20 cellular contexts compared by ENCODE assay signal in the genomic region with DNA sequence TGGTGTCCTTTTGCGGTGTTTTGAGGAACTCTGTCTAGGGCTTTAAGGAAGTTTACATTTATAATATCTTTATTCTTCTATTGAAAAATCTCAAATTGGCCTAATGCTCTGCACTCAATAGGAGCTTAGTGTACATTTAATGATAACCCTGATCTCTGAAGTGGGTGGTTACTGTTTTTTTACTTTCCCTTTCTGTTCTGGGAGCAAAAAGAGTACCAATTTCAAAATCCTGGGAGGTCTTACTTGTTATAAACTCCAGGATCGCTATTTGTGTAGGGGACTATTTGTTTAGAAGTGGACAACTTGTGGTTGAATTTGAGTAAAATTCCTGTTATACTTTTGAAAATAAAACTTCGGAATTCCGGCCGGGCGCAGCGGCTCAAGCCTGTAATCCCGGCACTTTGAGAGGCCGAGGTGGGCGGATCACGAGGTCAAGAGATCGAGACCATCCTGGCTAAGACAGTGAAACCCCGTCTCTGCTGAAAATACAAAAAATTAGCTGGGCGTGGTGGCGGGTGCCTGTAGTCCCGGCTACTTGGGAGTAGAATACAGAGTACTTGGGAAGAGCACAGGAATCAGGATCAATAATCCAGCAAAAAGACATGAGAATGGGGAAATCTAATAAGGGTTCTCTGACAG. TPM values are rescaled to one million over a fixed set of nuclear protein-coding genes. Genes with fewer than 3 reads are reported as not detected.
DNase-seq lines count a peak whose midpoint lies in the region; ATAC-seq, FAIRE-seq and TF ChIP-seq lines count a peak whose summit lies in the region.
"Had no signal": no experiment of that assay in that cellular context is flagged by ENCODE, and none has a peak within 500 bp of the region (broad histone marks: within the 10 kb centered on the region; RNA-seq: fewer than 3 reads in every experiment).

No MANE protein-coding gene starts in this region.

- H3K4me1 ChIP-seq in MM.1S (ENCODE audit: low read length) (peaks cover 12% of the 10 kb centered on the region), colonic mucosa (no peaks in the 10 kb centered on the region)

- H3K4me3 ChIP-seq in MM.1S (ENCODE audit: low read length) (peak overlapping the region; percentile 4; the same call in 1 of the 2 replicates), colonic mucosa (no peak overlapping the region)
- H3K4me3 ChIP-seq: A549, tibial nerve had no signal

- H3K9ac ChIP-seq in MM.1S (ENCODE audit: low read length) = no peak overlapping the region
- H3K9ac ChIP-seq in colonic mucosa (ENCODE audit: low read depth in 2 of 2, low read length in 2 of 2) = no peak overlapping the region

- H3K9me2 ChIP-seq in MM.1S (replicated peaks; ENCODE audit: insufficient read depth, low read length) = no peaks in the 10 kb centered on the region

- H3K9me3 Mint-ChIP-seq in activated CD4-positive, alpha-beta T cell treated with anti-CD3 and anti-CD28 coated beads, Interleukin-2, amount 10 ng/mL, durations not matched to agents 24 days and 14 days = no peaks in the 10 kb centered on the region
- H3K9me3 Mint-ChIP-seq in stimulated activated naive CD8-positive, alpha-beta T cell treated with anti-CD3 and anti-CD28 coated beads, Interleukin-15, amount 100 ng/mL, for 72 hours = no peaks in the 10 kb centered on the region
- H3K9me3 Mint-ChIP-seq: neural crest cell had no signal

- no peaks in the 10 kb centered on the region for H4K20me1 ChIP-seq in MM.1S (ENCODE audit: insufficient read depth, low read length)

- H2AFZ ChIP-seq in MM.1S (ENCODE audit: low read length) = peak overlapping the region; percentile 13

- H3K4me1 Mint-ChIP-seq in activated CD4-positive, alpha-beta T cell treated with anti-CD3 and anti-CD28 coated beads, Interleukin-2, amount 10 ng/mL, durations not matched to agents 24 days and 14 days = peaks cover 34% of the 10 kb centered on the region
- H3K4me1 Mint-ChIP-seq in stimulated activated naive CD8-positive, alpha-beta T cell treated with anti-CD3 and anti-CD28 coated beads, Interleukin-15, amount 100 ng/mL, for 72 hours = peaks cover 34% of the 10 kb centered on the region

- intact Hi-C loops in activated CD4-positive, alpha-beta T cell treated with anti-CD3 and anti-CD28 coated beads, Interleukin-2, amount 10 ng/mL, durations not matched to agents 24 days and 14 days (cut with micrococcal nuclease) = loop anchor here (2.0 kb wide), 1 partner anchor 247 kb away; no protein-coding TSS in a partner anchor
- intact Hi-C loops in colonic mucosa (cut with DNase I) = loop anchor here (10.0 kb wide), 2 partner anchors 55 to 165 kb away; partner anchors contain the start of gene C1orf116

- TF ChIP-seq CTCF in MM.1S (IDR thresholded peaks at IDR 0.05; ENCODE audit: low read length) (no peak), colonic mucosa (IDR thresholded peaks at IDR 0.05) (no peak)

- H3K27me3 ChIP-seq in MM.1S (replicated peaks; ENCODE audit: insufficient read depth, low read length) (no peaks in the 10 kb centered on the region), colonic mucosa (no peaks in the 10 kb centered on the region)
- H3K27me3 ChIP-seq: brain microvascular endothelial cell, tibial nerve had no signal

- H3K36me3 Mint-ChIP-seq in activated CD4-positive, alpha-beta T cell treated with anti-CD3 and anti-CD28 coated beads, Interleukin-2, amount 10 ng/mL, durations not matched to agents 24 days and 14 days (ENCODE audit: low read depth) = no peaks in the 10 kb centered on the region

- peak overlapping the region; percentile 77 for H3K4me3 Mint-ChIP-seq in activated CD4-positive, alpha-beta T cell treated with anti-CD3 and anti-CD28 coated beads, Interleukin-2, amount 10 ng/mL, durations not matched to agents 24 days and 14 days
- H3K4me3 Mint-ChIP-seq in stimulated activated naive CD8-positive, alpha-beta T cell treated with anti-CD3 and anti-CD28 coated beads, Interleukin-15, amount 100 ng/mL, for 72 hours = peak overlapping the region; percentile 80 to 87
- H3K4me3 Mint-ChIP-seq: neural crest cell had no signal

- no peak for FAIRE-seq in GM19239 (lab: Jason Lieb, UNC)
- FAIRE-seq: A549 had no signal

- H3K27ac ChIP-seq in MM.1S (ENCODE audit: low read length) (0 out of 2 replicates have a peak overlapping the region, but pooled peaks have one; percentile 3), colonic mucosa (peak overlapping the region; percentile 80)
- H3K27ac ChIP-seq: brain microvascular endothelial cell, tibial nerve had no signal

- H3K9me3 ChIP-seq in MM.1S (replicated peaks; ENCODE audit: insufficient read depth, low read length) (no peaks in the 10 kb centered on the region), colonic mucosa (no peaks in the 10 kb centered on the region)
- H3K9me3 ChIP-seq: A549, tibial nerve had no signal

- H3K27me3 Mint-ChIP-seq in activated CD4-positive, alpha-beta T cell treated with anti-CD3 and anti-CD28 coated beads, Interleukin-2, amount 10 ng/mL, durations not matched to agents 24 days and 14 days = no peaks in the 10 kb centered on the region
- no peaks in the 10 kb centered on the region for H3K27me3 Mint-ChIP-seq in stimulated activated naive CD8-positive, alpha-beta T cell treated with anti-CD3 and anti-CD28 coated beads, Interleukin-15, amount 100 ng/mL, for 72 hours

- H3K79me2 ChIP-seq in MM.1S (ENCODE audit: low read length) = no peaks in the 10 kb centered on the region

- peak; percentile 65 for ATAC-seq in stimulated activated naive CD8-positive, alpha-beta T cell treated with anti-CD3 and anti-CD28 coated beads, Interleukin-15, amount 100 ng/mL, for 72 hours
- no peak for ATAC-seq in GM18498 (IDR thresholded peaks at IDR 0.05; ENCODE audit: unreplicated experiment)

- peak overlapping the region; percentile 85 for H3K27ac Mint-ChIP-seq in activated CD4-positive, alpha-beta T cell treated with anti-CD3 and anti-CD28 coated beads, Interleukin-2, amount 10 ng/mL, durations not matched to agents 24 days and 14 days
- peak overlapping the region; percentile 79 to 94 for H3K27ac Mint-ChIP-seq in stimulated activated naive CD8-positive, alpha-beta T cell treated with anti-CD3 and anti-CD28 coated beads, Interleukin-15, amount 100 ng/mL, for 72 hours

- no peaks in the 10 kb centered on the region for H3K36me3 ChIP-seq in MM.1S (replicated peaks; ENCODE audit: insufficient read depth, low read length)
- no peaks in the 10 kb centered on the region for H3K36me3 ChIP-seq in colonic mucosa
- H3K36me3 ChIP-seq: brain microvascular endothelial cell, tibial nerve had no signal

- 0 out of 2 replicates have a peak overlapping the region, but pooled peaks have one; percentile 9 for H3K4me2 ChIP-seq in MM.1S (ENCODE audit: low read depth, low read length)

- no peaks in the 10 kb centered on the region for H3F3A ChIP-seq in MM.1S (ENCODE audit: insufficient read depth, low read length)

- no peak for DNase-seq in activated CD4-positive, alpha-beta T cell treated with anti-CD3 and anti-CD28 coated beads, Interleukin-2, amount 10 ng/mL, durations not matched to agents 24 days and 14 days
- DNase-seq in activated CD4-positive, alpha-beta T cell treated with anti-CD3 and anti-CD28 coated beads, Interleukin-2, amount 50 U/mL, for 4 hours = no peak
- DNase-seq in MM.1S (no peak), colonic mucosa (no peak), NCI-H2227 (lab: John Stamatoyannopoulos, UW; ENCODE audit: unreplicated experiment) (no peak), GM19239 (ENCODE audit: insufficient read length, low spot score) (no peak)
- DNase-seq in stimulated activated naive CD8-positive, alpha-beta T cell treated with anti-CD3 and anti-CD28 coated beads, Interleukin-15, amount 100 ng/mL, for 72 hours = no peak
- DNase-seq: brain microvascular endothelial cell; effector CD8-positive, alpha-beta T cell; HCEC 1CT; KBM-7; NCI-H1436; NCI-H510A; retina had no signal

RNA-seq across cellular contexts. Expression of gene C4BPB, which starts 1.1 kb away (rescaled TPM):
- 0.43 and 0.82 TPM in 2 replicates for total RNA-seq in activated CD4-positive, alpha-beta T cell treated with anti-CD3 and anti-CD28 coated beads, Interleukin-2, amount 10 ng/mL, durations not matched to agents 24 days and 14 days
- total RNA-seq in colonic mucosa = 1 to 10 TPM; 5.0 to 9.6 TPM
- total RNA-seq: lower leg skin, neural crest cell, SK-MEL-5 had no signal

RNA-seq across cellular contexts. Expression of gene C4BPA, which starts 14.3 kb away (rescaled TPM):
- total RNA-seq in activated CD4-positive, alpha-beta T cell treated with anti-CD3 and anti-CD28 coated beads, Interleukin-2, amount 10 ng/mL, durations not matched to agents 24 days and 14 days = not detected in 2 replicates
- total RNA-seq in colonic mucosa = 1 to 10 TPM; 1.9 to 2.3 TPM
- total RNA-seq: lower leg skin, neural crest cell, SK-MEL-5, tibial nerve had no signal

RNA-seq across cellular contexts. Expression of gene PFKFB2, which starts 36.7 kb away (rescaled TPM):
- 2.6 and 3.5 TPM in 2 replicates for total RNA-seq in activated CD4-positive, alpha-beta T cell treated with anti-CD3 and anti-CD28 coated beads, Interleukin-2, amount 10 ng/mL, durations not matched to agents 24 days and 14 days
- 10 to 100 TPM; 52.1 to 88.5 TPM for total RNA-seq in colonic mucosa

RNA-seq across cellular contexts. Expression of gene YOD1, which starts 38.7 kb away (rescaled TPM):
- 7.8 and 8.0 TPM in 2 replicates for total RNA-seq in activated CD4-positive, alpha-beta T cell treated with anti-CD3 and anti-CD28 coated beads, Interleukin-2, amount 10 ng/mL, durations not matched to agents 24 days and 14 days
- total RNA-seq in colonic mucosa = 1 to 10 TPM; 5.7 to 8.0 TPM

RNA-seq across cellular contexts. Expression of gene C1orf116, which starts 57.2 kb away (rescaled TPM):
- not detected in 2 replicates for total RNA-seq in activated CD4-positive, alpha-beta T cell treated with anti-CD3 and anti-CD28 coated beads, Interleukin-2, amount 10 ng/mL, durations not matched to agents 24 days and 14 days
- 10 to 100 TPM; 12.0 to 25.5 TPM for total RNA-seq in colonic mucosa

Comparison
In these comparisons a context has a peak if more than half of its experiments do, and no peak if none do; other contexts are left out.
1. RNA of gene PFKFB2, which starts 36.7 kb away (total RNA-seq): 52.1 to 88.5 TPM in colonic mucosa; 2.6 to 3.5 TPM in activated CD4-positive, alpha-beta T cell treated with anti-CD3 and anti-CD28 coated beads, Interleukin-2, amount 10 ng/mL, durations not matched to agents 24 days and 14 days; every median in the first group is over 10 times any median in the second.